4 cellular contexts compared by ENCODE assay signal in the genomic region with DNA sequence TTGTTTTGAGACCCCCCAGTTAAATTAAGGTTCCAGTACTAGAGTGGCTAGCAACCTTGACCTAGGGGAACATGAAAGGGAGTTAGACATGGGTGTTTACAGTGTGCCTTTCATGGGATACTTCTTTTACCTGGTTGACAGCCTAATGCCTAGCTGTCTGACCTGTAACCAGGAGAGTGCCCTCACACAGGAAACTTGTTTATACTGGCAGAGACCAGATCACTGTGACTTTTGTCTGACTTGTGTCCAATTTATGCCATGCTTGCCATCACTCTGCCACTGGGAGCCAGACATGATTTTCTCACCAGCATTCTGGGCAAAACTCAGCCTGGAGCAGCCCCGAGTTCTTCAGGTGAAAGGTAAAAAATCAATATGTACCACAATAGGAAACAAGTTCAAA. TPM values are rescaled to one million over a fixed set of nuclear protein-coding genes. Genes with fewer than 3 reads are reported as not detected.
"Had no signal": no experiment of that assay in that cellular context is flagged by ENCODE, and none has a peak within 500 bp of the region (broad histone marks: within the 10 kb centered on the region; RNA-seq: fewer than 3 reads in every experiment).

No MANE protein-coding gene starts in this region.

- ATAC-seq: GM12878 had no signal

- DNase-seq: GDM1, GF-D8 had no signal

- H3K4me3 ChIP-seq: GM12878 had no signal

RNA-seq across cellular contexts. Expression of gene XIST, which starts 16.4 kb away (rescaled TPM):
- total RNA-seq: G401 had no signal
